In genomic region chr7:55722874-55723520, GRCh38 we compare ENCODE assay signal across 8 cellular contexts.
DNase-seq lines count a peak whose midpoint lies in the region; ATAC-seq and TF ChIP-seq lines count a peak whose summit lies in the region.
"Not testable (repeated sequence)": the region's sequence is repeated elsewhere in the genome, so short reads cannot be mapped to it uniquely, and the experiment has no call there.

No MANE protein-coding gene starts in this region.

- POLR2A ChIA-PET in activated CD4-positive, alpha-beta T cell treated with anti-CD3 and anti-CD28 coated beads for 36 hours (lab: Charles Lee), result not testable (repeated sequence)

- H3K27me3 Mint-ChIP-seq in activated CD4-positive, alpha-beta T cell treated with anti-CD3 and anti-CD28 coated beads for 36 hours; natural killer cell treated with Interleukin-12 subunit alpha and Interleukin-12 subunit beta and Interleukin-15 and Interleukin-18, amount 100 ng/mL, for 72 hours: not testable (repeated sequence)

- H3K27ac ChIP-seq in C4-2B, result not testable (repeated sequence)

- CTCF ChIA-PET in activated CD4-positive, alpha-beta T cell treated with anti-CD3 and anti-CD28 coated beads for 36 hours (lab: Charles Lee), result not testable (repeated sequence)

- H3K9me3 Mint-ChIP-seq in activated CD4-positive, alpha-beta T cell treated with anti-CD3 and anti-CD28 coated beads for 36 hours (ENCODE audit: low read depth); natural killer cell treated with Interleukin-12 subunit alpha and Interleukin-12 subunit beta and Interleukin-15 and Interleukin-18, amount 100 ng/mL, for 72 hours: not testable (repeated sequence)

- peak; percentile 92 for ATAC-seq in GM18870 (IDR thresholded peaks at IDR 0.05; ENCODE audit: unreplicated experiment)
- ATAC-seq in GM21528 (IDR thresholded peaks at IDR 0.05; ENCODE audit: low FRiP score, unreplicated experiment), result peak; percentile 99
- peak; percentile 99 for ATAC-seq in HG02938 (IDR thresholded peaks at IDR 0.05; ENCODE audit: unreplicated experiment)
- ATAC-seq in HG03469 (IDR thresholded peaks at IDR 0.05; ENCODE audit: unreplicated experiment), result peak; percentile 89
- peak; percentile 91 for ATAC-seq in activated CD4-positive, alpha-beta T cell treated with anti-CD3 and anti-CD28 coated beads for 36 hours
- peak; percentile 70 to 80 for ATAC-seq in natural killer cell treated with Interleukin-12 subunit alpha and Interleukin-12 subunit beta and Interleukin-15 and Interleukin-18, amount 100 ng/mL, for 72 hours

- not testable (repeated sequence) for H3K4me3 Mint-ChIP-seq in activated CD4-positive, alpha-beta T cell treated with anti-CD3 and anti-CD28 coated beads for 36 hours; natural killer cell treated with Interleukin-12 subunit alpha and Interleukin-12 subunit beta and Interleukin-15 and Interleukin-18, amount 100 ng/mL, for 72 hours

- intact Hi-C loops in activated CD4-positive, alpha-beta T cell treated with anti-CD3 and anti-CD28 coated beads for 36 hours (cut with DNase I, micrococcal nuclease), result loop anchor here in 1 of 2 experiments (1.0 kb wide), 1 partner anchor 82 kb away; no protein-coding TSS in a partner anchor

- TF ChIP-seq CTCF in C4-2B (conservative IDR thresholded peaks at IDR 0.05), result peak; percentile 26
- peak; percentile 15 for TF ChIP-seq CTCF in fibroblast of the aortic adventitia (IDR thresholded peaks at IDR 0.05; ENCODE audit: insufficient read depth, low read length)

- not testable (repeated sequence) for H3K27ac Mint-ChIP-seq in activated CD4-positive, alpha-beta T cell treated with anti-CD3 and anti-CD28 coated beads for 36 hours; natural killer cell treated with Interleukin-12 subunit alpha and Interleukin-12 subunit beta and Interleukin-15 and Interleukin-18, amount 100 ng/mL, for 72 hours

- DNase-seq in activated CD4-positive, alpha-beta T cell treated with anti-CD3 and anti-CD28 coated beads for 36 hours; fibroblast of the aortic adventitia (ENCODE audit: low read depth); natural killer cell treated with Interleukin-12 subunit alpha and Interleukin-12 subunit beta and Interleukin-15 and Interleukin-18, amount 100 ng/mL, for 72 hours (ENCODE audit: low spot score): not testable (repeated sequence)

- not testable (repeated sequence) for H3K4me1 Mint-ChIP-seq in activated CD4-positive, alpha-beta T cell treated with anti-CD3 and anti-CD28 coated beads for 36 hours; natural killer cell treated with Interleukin-12 subunit alpha and Interleukin-12 subunit beta and Interleukin-15 and Interleukin-18, amount 100 ng/mL, for 72 hours (ENCODE audit: low read depth in 2 of 2)

- H3K4me3 ChIP-seq in fibroblast of the aortic adventitia (ENCODE audit: low read depth, low read length), result not testable (repeated sequence)

- H3K36me3 Mint-ChIP-seq in activated CD4-positive, alpha-beta T cell treated with anti-CD3 and anti-CD28 coated beads for 36 hours (ENCODE audit: low read depth); natural killer cell treated with Interleukin-12 subunit alpha and Interleukin-12 subunit beta and Interleukin-15 and Interleukin-18, amount 100 ng/mL, for 72 hours: not testable (repeated sequence)
